Comparison of ENCODE assay signal across 9 cellular contexts in genomic region chr1:19762175-19762779, GRCh38. TPM values are rescaled to one million over a fixed set of nuclear protein-coding genes. Genes with fewer than 3 reads are reported as not detected.
DNase-seq lines count a peak whose midpoint lies in the region; ATAC-seq, FAIRE-seq and TF ChIP-seq lines count a peak whose summit lies in the region.
"Had no signal": no experiment of that assay in that cellular context is flagged by ENCODE, and none has a peak within 500 bp of the region (broad histone marks: within the 10 kb centered on the region; RNA-seq: fewer than 3 reads in every experiment).

No MANE protein-coding gene starts in this region.

- peak; percentile 67 to 75 (median 72) for ATAC-seq in right lobe of liver
- no peak for ATAC-seq in stimulated activated naive B cell treated with anti-CD40 and anti-IgM and Interleukin-4, amounts not matched to agents 10 μg/mL and 1 μg/mL and 100 μg/mL, for 72 hours (replicated peaks)

- H3K27me3 Mint-ChIP-seq in type B pancreatic cell: peaks cover 2% of the 10 kb centered on the region
- H3K27me3 Mint-ChIP-seq in stimulated activated naive B cell treated with anti-CD40 and anti-IgM and Interleukin-4, amounts not matched to agents 10 μg/mL and 1 μg/mL and 100 μg/mL, for 72 hours: no peaks in the 10 kb centered on the region
- H3K27me3 Mint-ChIP-seq: central memory CD8-positive, alpha-beta T cell had no signal

- no peaks in the 10 kb centered on the region for H3K4me1 ChIP-seq in right lobe of liver

- H3K4me3 Mint-ChIP-seq in type B pancreatic cell: no peak overlapping the region
- H3K4me3 Mint-ChIP-seq in stimulated activated naive B cell treated with anti-CD40 and anti-IgM and Interleukin-4, amounts not matched to agents 10 μg/mL and 1 μg/mL and 100 μg/mL, for 72 hours: no peak overlapping the region
- H3K4me3 Mint-ChIP-seq: central memory CD8-positive, alpha-beta T cell had no signal

- H3K36me3 Mint-ChIP-seq in type B pancreatic cell: no peaks in the 10 kb centered on the region
- H3K36me3 Mint-ChIP-seq in stimulated activated naive B cell treated with anti-CD40 and anti-IgM and Interleukin-4, amounts not matched to agents 10 μg/mL and 1 μg/mL and 100 μg/mL, for 72 hours: peaks cover 36 to 52% of the 10 kb centered on the region in 2 donors

- peak; percentile 25 for DNase-seq in A172 (ENCODE audit: low spot score)
- DNase-seq in GM12891 (ENCODE audit: insufficient read length, low spot score): peak; percentile 50
- peak; percentile 9 for DNase-seq in OCI-M2 (lab: John Stamatoyannopoulos, UW; ENCODE audit: unreplicated experiment)
- DNase-seq in astrocyte of the hippocampus (ENCODE audit: low read depth, low spot score): peak; percentile 58
- DNase-seq in right lobe of liver: peak in 1 of 3 donors; percentile 38
- no peak for DNase-seq in type B pancreatic cell (ENCODE audit: extremely low spot score, unreplicated experiment)
- DNase-seq in stimulated activated naive B cell treated with anti-CD40 and anti-IgM and Interleukin-4, amounts not matched to agents 10 μg/mL and 1 μg/mL and 100 μg/mL, for 72 hours: no peak
- DNase-seq in NCI-H1436 (lab: John Stamatoyannopoulos, UW): no peak

- peaks cover 11% of the 10 kb centered on the region for H3K4me1 Mint-ChIP-seq in type B pancreatic cell (ENCODE audit: unreplicated experiment)
- H3K4me1 Mint-ChIP-seq in stimulated activated naive B cell treated with anti-CD40 and anti-IgM and Interleukin-4, amounts not matched to agents 10 μg/mL and 1 μg/mL and 100 μg/mL, for 72 hours: peaks cover 5 to 6% of the 10 kb centered on the region in 2 donors
- H3K4me1 Mint-ChIP-seq: central memory CD8-positive, alpha-beta T cell had no signal

- peak; percentile 53 to 80 (median 74) for TF ChIP-seq CTCF in right lobe of liver (IDR thresholded peaks at IDR 0.05)
- TF ChIP-seq CTCF in type B pancreatic cell (conservative IDR thresholded peaks at IDR 0.05): peak; percentile 77

- H3K27me3 ChIP-seq in right lobe of liver: no peaks in the 10 kb centered on the region

- intact Hi-C loops in right lobe of liver (cut with DNase I): no loop called here

- TF ChIP-seq POLR2A in GM12891 (IDR thresholded peaks at IDR 0.05; ENCODE audit: low read depth, low read length) (no peak), right lobe of liver (IDR thresholded peaks at IDR 0.05) (no peak)

- no peak overlapping the region for H3K27ac Mint-ChIP-seq in type B pancreatic cell
- no peak overlapping the region for H3K27ac Mint-ChIP-seq in stimulated activated naive B cell treated with anti-CD40 and anti-IgM and Interleukin-4, amounts not matched to agents 10 μg/mL and 1 μg/mL and 100 μg/mL, for 72 hours

- H3K9me3 Mint-ChIP-seq in type B pancreatic cell: no peaks in the 10 kb centered on the region
- H3K9me3 Mint-ChIP-seq in stimulated activated naive B cell treated with anti-CD40 and anti-IgM and Interleukin-4, amounts not matched to agents 10 μg/mL and 1 μg/mL and 100 μg/mL, for 72 hours: no peaks in the 10 kb centered on the region
- H3K9me3 Mint-ChIP-seq: central memory CD8-positive, alpha-beta T cell had no signal

- H3K9me3 ChIP-seq in right lobe of liver: no peaks in the 10 kb centered on the region

- FAIRE-seq in GM12891 (lab: Jason Lieb, UNC): peak; percentile 91

- no peak overlapping the region for H3K27ac ChIP-seq in right lobe of liver

- H3K4me3 ChIP-seq in right lobe of liver: no peak overlapping the region

- WGBS in right lobe of liver (ENCODE audit: insufficient coverage, low coverage, low lambda C conversion rate, missing lambda C conversion rate): 50% methylated on average over 9 of the region's 11 CpGs

- no peaks in the 10 kb centered on the region for H3K36me3 ChIP-seq in right lobe of liver

TF ChIP-seq in GM12891, 5 proteins besides CTCF, POLR2A, EP300 and RAD21:
- no peak for TF ChIP-seq PAX5 (IDR thresholded peaks at IDR 0.05; ENCODE audit: insufficient read depth, low read length, severe bottlenecking)
- no peak for TF ChIP-seq TAF1 (IDR thresholded peaks at IDR 0.05; ENCODE audit: low read depth, low read length)
- no peak for TF ChIP-seq POU2F2 (IDR thresholded peaks at IDR 0.05; ENCODE audit: low read depth, low read length)
- no peak for TF ChIP-seq SPI1 (IDR thresholded peaks at IDR 0.05; ENCODE audit: low read depth, low read length)
- TF ChIP-seq POLR2AphosphoS5 (IDR thresholded peaks at IDR 0.05; ENCODE audit: low read depth, low read length): no peak

RNA-seq across cellular contexts. Expression of gene TMCO4, which starts 37.4 kb away (rescaled TPM):
- total RNA-seq in A172 (2014; rRNA removed; shearing (Covaris generic)): 4.0 and 12.6 TPM in 2 replicates
- polyA plus RNA-seq in GM12891 (2012; ENCODE audit: low read depth, missing spikeins): 5.5 TPM
- total RNA-seq in right lobe of liver (10 to 100 TPM in 3 of 6 experiments, 1 to 10 TPM in 3; 6.4 to 13.5 (median 9.8) TPM), type B pancreatic cell (ENCODE audit: low replicate concordance) (10.2 and 16.7 TPM in 2 replicates)

RNA-seq across cellular contexts. Expression of gene RNF186, which starts 52.8 kb away (rescaled TPM):
- total RNA-seq in A172 (2014; rRNA removed; shearing (Covaris generic)): not detected in 2 replicates
- not detected for polyA plus RNA-seq in GM12891 (2012; ENCODE audit: low read depth, missing spikeins)
- total RNA-seq in right lobe of liver: 1 to 10 TPM in 1 of 6 experiments, under 1 TPM in 3, not detected in 2; 0.30 to 2.9 (median 0.53) TPM
- 1.3 and 1.9 TPM in 2 replicates for total RNA-seq in type B pancreatic cell (ENCODE audit: low replicate concordance)

Comparison
In these comparisons a context has a peak if more than half of its experiments do, and no peak if none do; other contexts are left out.
1. DNase-seq: peak in A172 (single experiment), GM12891 (single experiment), OCI-M2 (single experiment) and astrocyte of the hippocampus (single experiment); none in type B pancreatic cell (single experiment), stimulated activated naive B cell treated with anti-CD40 and anti-IgM and Interleukin-4, amounts not matched to agents 10 μg/mL and 1 μg/mL and 100 μg/mL, for 72 hours (single experiment) and NCI-H1436 (single experiment).
2. ATAC-seq: peak in right lobe of liver (4 of 4); none in stimulated activated naive B cell treated with anti-CD40 and anti-IgM and Interleukin-4, amounts not matched to agents 10 μg/mL and 1 μg/mL and 100 μg/mL, for 72 hours (0 of 2).